Comparison of ENCODE assay signal across 24 cellular contexts in the genomic region with DNA sequence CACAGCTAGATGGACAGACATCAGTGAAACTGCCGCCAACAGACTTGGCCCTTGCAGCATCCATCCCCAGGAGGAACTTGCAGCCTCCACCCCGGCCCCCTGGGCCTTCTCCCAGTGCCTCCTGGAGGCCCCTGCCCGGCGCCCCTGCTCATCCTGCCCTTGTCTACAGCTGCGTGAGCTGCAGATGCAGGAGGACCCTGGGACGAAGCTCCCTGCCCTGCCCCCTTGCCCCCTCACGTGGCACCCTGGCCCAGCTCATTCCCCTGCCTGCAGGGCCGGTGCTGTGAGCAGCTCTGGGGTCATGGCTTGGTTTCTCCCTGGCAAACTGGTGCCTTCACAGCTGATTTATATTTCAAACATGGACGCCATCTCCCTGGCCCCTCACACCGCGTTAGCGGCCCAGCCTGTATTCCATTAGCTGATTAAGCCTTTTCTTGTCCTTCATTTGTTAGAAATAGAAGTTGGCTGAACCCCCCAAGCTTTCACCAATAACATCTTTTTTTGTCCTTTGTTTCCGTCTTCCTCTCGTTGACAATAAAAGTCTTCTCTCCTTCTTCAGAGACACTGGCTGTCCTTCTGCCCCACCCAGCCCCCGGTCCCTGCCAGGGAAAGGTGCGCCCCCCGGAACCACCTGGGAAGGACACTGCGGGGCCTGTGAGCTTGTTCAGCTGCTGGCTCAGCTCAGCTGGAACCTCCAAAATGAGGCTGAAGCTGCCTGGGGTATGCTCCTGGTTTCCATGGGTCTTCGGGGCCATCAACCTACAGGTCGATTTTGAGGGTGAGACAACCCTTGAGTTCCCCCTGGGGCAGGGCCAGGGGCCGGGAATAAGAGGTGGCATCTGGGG. TPM values are rescaled to one million over a fixed set of nuclear protein-coding genes. Genes with fewer than 3 reads are reported as not detected.
DNase-seq lines count a peak whose midpoint lies in the region; ATAC-seq, FAIRE-seq and TF ChIP-seq lines count a peak whose summit lies in the region.
"Had no signal": no experiment of that assay in that cellular context is flagged by ENCODE, and none has a peak within 500 bp of the region (broad histone marks: within the 10 kb centered on the region; RNA-seq: fewer than 3 reads in every experiment).

No MANE protein-coding gene starts in this region.

- no peak overlapping the region for H3K4me2 ChIP-seq in HepG2 (ENCODE audit: low read depth, low read length)
- H3K4me2 ChIP-seq in osteoblast (ENCODE audit: insufficient read depth, low read length): no peak overlapping the region

- TF ChIP-seq POLR2A in right lobe of liver (IDR thresholded peaks at IDR 0.05): no peak
- TF ChIP-seq POLR2A in HepG2 (IDR thresholded peaks at IDR 0.05; ENCODE audit: insufficient read depth in 1 of 2, low read depth in 2 of 2, low read length in 2 of 2): no peak

- no peak overlapping the region for H3K27ac ChIP-seq in right lobe of liver
- H3K27ac ChIP-seq in HepG2 (ENCODE audit: extremely low read length, insufficient read depth, low read length): no peak overlapping the region
- no peak overlapping the region for H3K27ac ChIP-seq in coronary artery
- H3K27ac ChIP-seq in osteoblast (ENCODE audit: low read depth, low read length): no peak overlapping the region
- H3K27ac ChIP-seq: esophagus muscularis mucosa, foreskin keratinocyte, heart right ventricle, neutrophil had no signal

- 68% methylated on average over 10 of the region's 21 CpGs for WGBS in right lobe of liver (ENCODE audit: insufficient coverage, low coverage, low lambda C conversion rate, missing lambda C conversion rate)
- WGBS in HepG2 (ENCODE audit: low lambda C conversion rate): 18% methylated on average over 11 of the region's 21 CpGs

- TF ChIP-seq RAD21 in HepG2 (CRISPR knock-in tag; IDR thresholded peaks at IDR 0.05): no peak

- H4K20me1 ChIP-seq in HepG2 (ENCODE audit: insufficient read depth, low read length) (no peaks in the 10 kb centered on the region), osteoblast (ENCODE audit: insufficient read depth, low read length) (no peaks in the 10 kb centered on the region)

- no peaks in the 10 kb centered on the region for H3K36me3 ChIP-seq in right lobe of liver
- no peaks in the 10 kb centered on the region for H3K36me3 ChIP-seq in HepG2 (replicated peaks in 1 of 2; ENCODE audit: control insufficient read depth in 1 of 2, insufficient read depth in 2 of 2, low read length in 2 of 2)
- H3K36me3 ChIP-seq in osteoblast (ENCODE audit: insufficient read depth, low read length): no peaks in the 10 kb centered on the region
- H3K36me3 ChIP-seq: esophagus muscularis mucosa, heart right ventricle, neutrophil had no signal

- DNase-seq in right lobe of liver (peak in 2 of 3 donors; percentile 34 to 38), HepG2 (ENCODE audit: low spot score) (no peak), coronary artery (ENCODE audit: low spot score) (peak; percentile 61), osteoblast (ENCODE audit: insufficient read length, low spot score, missing footprints) (peak; percentile 61), epidermal melanocyte (ENCODE audit: insufficient read length, low spot score) (no peak), NCI-H146 treated with DMSO at 0.1 percent for 48 hours (lab: John Stamatoyannopoulos, UW; ENCODE audit: unreplicated experiment) (no peak)
- DNase-seq: activated CD4-positive, alpha-beta T cell treated with anti-CD3 and anti-CD28 coated beads for 4 hours; activated naive CD4-positive, alpha-beta T cell treated with anti-CD3 and anti-CD28 coated beads for 36 hours; activated T-cell treated with anti-CD3 and anti-CD28 coated beads, Interleukin-2, amount 50 U/mL, for 72 hours; Calu3; cortex of kidney; DMS79 treated with DMSO at 0.1 percent for 48 hours; foreskin keratinocyte; heart right ventricle; KG1; mesenchymal stem cell; NCI-H1417 treated with DMSO at 0.1 percent for 48 hours; NCI-H2107; NCI-H446; RPMI8226; T-helper 2 cell had no signal

- H2AFZ ChIP-seq in HepG2 (ENCODE audit: low read length): no peak overlapping the region
- H2AFZ ChIP-seq in osteoblast (ENCODE audit: low read length): no peak overlapping the region

- no peaks in the 10 kb centered on the region for H3K4me1 ChIP-seq in right lobe of liver
- peaks cover 9% of the 10 kb centered on the region; the same call in 1 of the 2 replicates for H3K4me1 ChIP-seq in HepG2 (ENCODE audit: insufficient read depth, low read length)
- peaks cover 12% of the 10 kb centered on the region for H3K4me1 ChIP-seq in osteoblast (ENCODE audit: insufficient read depth, low read length)
- H3K4me1 ChIP-seq: foreskin keratinocyte, heart right ventricle had no signal

- TF ChIP-seq CTCF in right lobe of liver (IDR thresholded peaks at IDR 0.05) (no peak), HepG2 (CRISPR knock-in tag; IDR thresholded peaks at IDR 0.05) (no peak), coronary artery (IDR thresholded peaks at IDR 0.05) (no peak), osteoblast (IDR thresholded peaks at IDR 0.05; ENCODE audit: extremely low read depth, low read depth, low read length) (no peak)

- H3K79me2 ChIP-seq in HepG2 (ENCODE audit: insufficient read depth, low read length) (no peaks in the 10 kb centered on the region), osteoblast (ENCODE audit: insufficient read depth, low read length) (no peaks in the 10 kb centered on the region)

- BruUV-seq in HepG2 (replicated peaks; lab: Mats Ljungman, UMichigan): no TSS peak

- no peak for ATAC-seq in right lobe of liver
- ATAC-seq in HepG2: no peak
- no peak for ATAC-seq in GM21381 (IDR thresholded peaks at IDR 0.05; ENCODE audit: unreplicated experiment)
- ATAC-seq: activated T-cell treated with anti-CD3 and anti-CD28 coated beads, Interleukin-2, amount 50 U/mL, for 72 hours; foreskin keratinocyte; heart right ventricle had no signal

- in situ Hi-C loops in HepG2 (cut with HindIII; ENCODE audit: extremely low pct_ligation_motif_present, low pct_unique_long_range_greater_than_20kb): no loop called here

- FAIRE-seq in HepG2 (lab: Jason Lieb, UNC): no peak

- no peak for TF ChIP-seq EP300 in HepG2 (IDR thresholded peaks at IDR 0.05; ENCODE audit: low read depth in 2 of 2, low read length in 2 of 2)
- no peak for TF ChIP-seq EP300 in HepG2 (CRISPR knock-in tag; IDR thresholded peaks at IDR 0.05; ENCODE audit: borderline replicate concordance)

- H3K27me3 ChIP-seq in right lobe of liver: no peaks in the 10 kb centered on the region
- H3K27me3 ChIP-seq in HepG2 (ENCODE audit: control insufficient read depth in 1 of 2, insufficient read depth in 2 of 2, low read length in 2 of 2): peaks cover 13 to 65% of the 10 kb centered on the region in 2 experiments; a peak in 4 of 5 replicates
- H3K27me3 ChIP-seq in osteoblast (ENCODE audit: insufficient read depth, low read length): peaks cover 6% of the 10 kb centered on the region

- intact Hi-C loops in right lobe of liver (cut with DNase I): no loop called here
- intact Hi-C loops in HepG2 (cut with micrococcal nuclease; ENCODE audit: unreplicated experiment): no loop called here

- no peak overlapping the region for H3K9ac ChIP-seq in HepG2 (ENCODE audit: insufficient read depth, low read depth, low read length)

- H3K9me3 ChIP-seq in right lobe of liver (no peaks in the 10 kb centered on the region), HepG2 (ENCODE audit: low read length) (no peaks in the 10 kb centered on the region), osteoblast (ENCODE audit: low read depth, low read length) (no peaks in the 10 kb centered on the region)
- H3K9me3 ChIP-seq: esophagus muscularis mucosa, heart right ventricle, neutrophil had no signal

- POLR2A ChIA-PET in HepG2 (lab: Yijun Ruan, JAX): interaction anchor here (0.8 kb wide), 1 partner anchor 20 kb away, joined by 3 read pairs; no protein-coding TSS in a partner anchor

- H3K4me3 ChIP-seq in right lobe of liver: no peak overlapping the region
- H3K4me3 ChIP-seq in HepG2 (replicated peaks in 1 of 3; ENCODE audit: insufficient read depth in 1 of 3, low read depth in 2 of 3, low read length in 3 of 3): no peak overlapping the region
- H3K4me3 ChIP-seq in coronary artery: no peak overlapping the region
- H3K4me3 ChIP-seq in osteoblast (ENCODE audit: insufficient read depth, low read length): no peak overlapping the region
- H3K4me3 ChIP-seq: esophagus muscularis mucosa, heart right ventricle had no signal

- CTCF ChIA-PET in HepG2 (lab: Yijun Ruan, JAX; ENCODE audit: low intra/inter-chr PET ratio, low total read pairs): no interaction called here

RNA-seq across cellular contexts. Expression of a gene that starts 34.0 kb away (rescaled TPM):
- total RNA-seq in right lobe of liver (10 to 100 TPM in 4 of 6 experiments, 1 to 10 TPM in 2; 4.5 to 24.5 (median 15.7) TPM), HepG2 (2016; rRNA removed; fragmentation: Illumina TruSeq; extraction: Trizol) (12.6 and 21.8 TPM in 2 replicates), osteoblast (2.9 and 3.2 TPM in 2 replicates)
- total RNA-seq in HepG2 (2016; cell fraction: cytosol; rRNA removed; fragmentation: Illumina TruSeq; extraction: Trizol; ENCODE audit: low read depth): 4.8 and 5.6 TPM in 2 replicates
- total RNA-seq in HepG2 (2016; cell fraction: insoluble cytoplasmic fraction; rRNA removed; fragmentation: Illumina TruSeq; extraction: Trizol): 11.0 and 23.6 TPM in 2 replicates
- total RNA-seq in HepG2 (2016; cell fraction: membrane; rRNA removed; fragmentation: Illumina TruSeq; extraction: Trizol): 10.8 TPM in 2 replicates
- total RNA-seq in HepG2 (2016; cell fraction: nucleus; rRNA removed; fragmentation: Illumina TruSeq; extraction: Trizol): 21.2 and 27.4 TPM in 2 replicates
- 23.0 and 31.0 TPM in 2 replicates for polyA plus RNA-seq in HepG2 (2011; rRNA removed)
- 14.5 and 24.7 TPM in 2 replicates for polyA plus RNA-seq in HepG2 (2011; cell fraction: cytosol; rRNA removed)
- 49.0 and 62.1 TPM in 2 replicates for polyA plus RNA-seq in HepG2 (2011; cell fraction: nucleus; rRNA removed)
- 18.0 and 36.8 TPM in 2 replicates for polyA plus RNA-seq in HepG2 (2012)
- 3.7 and 4.0 TPM in 2 replicates for polyA plus RNA-seq in HepG2 (2016; cell fraction: cytosol; fragmentation: Illumina TruSeq; extraction: Trizol; ENCODE audit: low read depth)
- 11.1 and 13.0 TPM in 2 replicates for polyA plus RNA-seq in HepG2 (2016; cell fraction: insoluble cytoplasmic fraction; fragmentation: Illumina TruSeq; extraction: Trizol; ENCODE audit: low read depth)
- 6.4 and 7.2 TPM in 2 replicates for polyA plus RNA-seq in HepG2 (2016; cell fraction: membrane; fragmentation: Illumina TruSeq; extraction: Trizol; ENCODE audit: low read depth)
- 44.5 and 46.0 TPM in 2 replicates for polyA plus RNA-seq in HepG2 (2016; cell fraction: nucleus; fragmentation: Illumina TruSeq; extraction: Trizol; ENCODE audit: insufficient read depth, low read depth)
- 42.0 and 128 TPM in 2 replicates for polyA minus RNA-seq in HepG2 (2011; rRNA and poly(A)+ RNA removed; ENCODE audit: low replicate concordance)
- 32.2 and 34.4 TPM in 2 replicates for polyA minus RNA-seq in HepG2 (2011; cell fraction: cytosol; rRNA and poly(A)+ RNA removed)
- 12.2 and 14.7 TPM in 2 replicates for polyA minus RNA-seq in HepG2 (2011; cell fraction: nucleus; rRNA and poly(A)+ RNA removed)

Comparison
In these comparisons a context has a peak if more than half of its experiments do, and no peak if none do; other contexts are left out.
1. DNase-seq: peak in right lobe of liver (2 of 3), coronary artery (single experiment) and osteoblast (single experiment); none in HepG2 (single experiment), epidermal melanocyte (single experiment) and NCI-H146 treated with DMSO at 0.1 percent for 48 hours (single experiment).